Comparison of ENCODE assay signal across 12 cellular contexts in the genomic region with DNA sequence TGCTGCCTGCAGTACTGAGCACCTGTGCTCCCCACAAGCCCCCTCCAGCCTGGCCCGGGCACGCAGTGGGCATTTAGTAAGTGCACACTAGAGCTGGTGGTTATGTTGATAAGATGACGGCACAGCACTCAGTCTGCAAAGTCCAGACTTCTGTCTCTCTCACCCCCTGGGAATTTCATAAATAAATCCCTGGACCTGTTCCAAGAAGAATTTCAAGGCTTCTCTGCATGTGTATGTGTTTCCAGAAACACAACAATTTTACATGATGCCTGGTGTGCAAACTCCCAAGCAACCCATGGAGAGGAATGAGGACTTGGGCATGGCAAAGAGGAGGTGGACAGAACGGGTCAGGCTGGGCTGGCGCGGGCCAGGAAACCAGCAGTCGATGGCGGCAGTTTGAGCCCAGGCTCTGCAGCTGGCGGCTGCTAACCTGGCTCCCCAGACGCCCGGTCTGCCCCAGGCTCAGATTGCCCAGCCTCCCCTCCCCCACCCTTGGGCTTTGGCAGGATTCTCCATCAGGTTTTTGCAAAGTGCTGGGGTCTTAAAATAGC. TPM values are rescaled to one million over a fixed set of nuclear protein-coding genes. Genes with fewer than 3 reads are reported as not detected.
A peak's percentile ranks its signal among the peaks of the same experiment; 100 is the strongest.
DNase-seq lines count a peak whose midpoint lies in the region; ATAC-seq and TF ChIP-seq lines count a peak whose summit lies in the region.
"Had no signal": no experiment of that assay in that cellular context is flagged by ENCODE, and none has a peak within 500 bp of the region (broad histone marks: within the 10 kb centered on the region; RNA-seq: fewer than 3 reads in every experiment).

No MANE protein-coding gene starts in this region.

- H3K4me2 ChIP-seq in GM23338 = no peak overlapping the region

- H3K27me3 Mint-ChIP-seq in GM23338 (ENCODE audit: insufficient read depth, low read depth, poor library complexity) = peaks cover 14% of the 10 kb centered on the region
- H3K27me3 Mint-ChIP-seq in osteocyte (ENCODE audit: unreplicated experiment) = peaks cover 4% of the 10 kb centered on the region

- H3K27ac Mint-ChIP-seq in GM23338 (no peak overlapping the region), osteocyte (ENCODE audit: unreplicated experiment) (no peak overlapping the region)
- H3K27ac Mint-ChIP-seq: activated naive CD8-positive, alpha-beta T cell had no signal

- H3K36me3 Mint-ChIP-seq in GM23338 (ENCODE audit: low read depth) (peaks cover 5% of the 10 kb centered on the region; the same call in 1 of the 3 replicates), osteocyte (ENCODE audit: unreplicated experiment) (no peaks in the 10 kb centered on the region)

- ATAC-seq in GM23338 = no peak; the same call in none of the 3 replicates
- no peak for ATAC-seq in HG03196 (IDR thresholded peaks at IDR 0.05; ENCODE audit: unreplicated experiment)
- ATAC-seq in sciatic nerve = no peak
- no peak for ATAC-seq in HG03442 (IDR thresholded peaks at IDR 0.05; ENCODE audit: unreplicated experiment)
- ATAC-seq in GM18511 (IDR thresholded peaks at IDR 0.05; ENCODE audit: unreplicated experiment) = no peak

- H4K20me1 ChIP-seq in GM23338 (replicated peaks; ENCODE audit: insufficient read depth) = no peaks in the 10 kb centered on the region

- peaks cover 7% of the 10 kb centered on the region for H3K4me1 Mint-ChIP-seq in GM23338
- peaks cover 8% of the 10 kb centered on the region for H3K4me1 Mint-ChIP-seq in osteocyte (ENCODE audit: unreplicated experiment)

- DNase-seq in GM23338 (ENCODE audit: low spot score) (peak; percentile 34), NCI-H510A treated with DMSO at 0.1 percent for 48 hours (lab: John Stamatoyannopoulos, UW) (peak; percentile 69), esophagus squamous epithelium (lab: John Stamatoyannopoulos, UW) (no peak), osteocyte (ENCODE audit: extremely low spot score, unreplicated experiment) (peak; percentile 78), sciatic nerve (ENCODE audit: low spot score) (no peak)
- DNase-seq: OCI-M1 had no signal

- intact Hi-C loops in esophagus squamous epithelium (cut with DNase I) (no loop called here), sciatic nerve (cut with DNase I) (no loop called here)

- H3K9me2 ChIP-seq in GM23338 (ENCODE audit: insufficient read depth) = no peaks in the 10 kb centered on the region

- H3K9me3 Mint-ChIP-seq in GM23338 = peaks cover 14% of the 10 kb centered on the region
- H3K9me3 Mint-ChIP-seq in osteocyte (ENCODE audit: unreplicated experiment) = peaks cover 17% of the 10 kb centered on the region

- no peak overlapping the region for H3K4me3 ChIP-seq in GM23338
- peak overlapping the region in 2 of 4 donors; percentile 0 to 12 for H3K4me3 ChIP-seq in esophagus squamous epithelium

- H3K27ac ChIP-seq in GM23338 (ENCODE audit: low read depth) (no peak overlapping the region), esophagus squamous epithelium (peak overlapping the region; percentile 24 to 89 (median 78))

- no peak overlapping the region for H3K4me3 Mint-ChIP-seq in GM23338
- H3K4me3 Mint-ChIP-seq in osteocyte (ENCODE audit: unreplicated experiment) = no peak overlapping the region
- H3K4me3 Mint-ChIP-seq: activated naive CD8-positive, alpha-beta T cell had no signal

- H2AFZ ChIP-seq in GM23338 = peak overlapping the region; percentile 80; the same call in 1 of the 2 replicates

- H3K36me3 ChIP-seq in GM23338 (ENCODE audit: insufficient read depth) (no peaks in the 10 kb centered on the region), esophagus squamous epithelium (no peaks in the 10 kb centered on the region)

- H3K4me1 ChIP-seq in GM23338 (ENCODE audit: insufficient read depth) (no peaks in the 10 kb centered on the region), esophagus squamous epithelium (peaks cover 18 to 57% (median 18%) of the 10 kb centered on the region in 3 donors)

- WGBS in esophagus squamous epithelium, 2 donors = 8 to 40% methylated on average over 2 to 10 of the region's 11 CpGs

- peaks cover 0 to 10% (median 10%) of the 10 kb centered on the region in 3 donors for H3K9me3 ChIP-seq in esophagus squamous epithelium

- no peaks in the 10 kb centered on the region for H3K27me3 ChIP-seq in GM23338 (ENCODE audit: insufficient read depth)
- no peaks in the 10 kb centered on the region for H3K27me3 ChIP-seq in esophagus squamous epithelium

- H3K79me2 ChIP-seq in GM23338 (replicated peaks; ENCODE audit: insufficient read depth) = no peaks in the 10 kb centered on the region

- TF ChIP-seq POLR2A in esophagus squamous epithelium (IDR thresholded peaks at IDR 0.05) = no peak

- TF ChIP-seq CTCF in GM23338 (conservative IDR thresholded peaks at IDR 0.05; ENCODE audit: low read depth in 2 of 2) (no peak), esophagus squamous epithelium (IDR thresholded peaks at IDR 0.05) (no peak), osteocyte (IDR thresholded peaks at IDR 0.05) (no peak)

- no peaks in the 10 kb centered on the region for H3F3A ChIP-seq in GM23338 (replicated peaks; ENCODE audit: low read depth)

TF ChIP-seq in GM23338, 12 proteins besides CTCF, POLR2A, EP300 and RAD21 (continues in another document):
- TF ChIP-seq, protein P1, sequence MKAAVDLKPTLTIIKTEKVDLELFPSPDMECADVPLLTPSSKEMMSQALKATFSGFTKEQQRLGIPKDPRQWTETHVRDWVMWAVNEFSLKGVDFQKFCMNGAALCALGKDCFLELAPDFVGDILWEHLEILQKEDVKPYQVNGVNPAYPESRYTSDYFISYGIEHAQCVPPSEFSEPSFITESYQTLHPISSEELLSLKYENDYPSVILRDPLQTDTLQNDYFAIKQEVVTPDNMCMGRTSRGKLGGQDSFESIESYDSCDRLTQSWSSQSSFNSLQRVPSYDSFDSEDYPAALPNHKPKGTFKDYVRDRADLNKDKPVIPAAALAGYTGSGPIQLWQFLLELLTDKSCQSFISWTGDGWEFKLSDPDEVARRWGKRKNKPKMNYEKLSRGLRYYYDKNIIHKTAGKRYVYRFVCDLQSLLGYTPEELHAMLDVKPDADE (IDR thresholded peaks at IDR 0.05) = no peak
- TF ChIP-seq ZNF114 (CRISPR knock-in tag; IDR thresholded peaks at IDR 0.05) (no peak), EZH2phosphoT487 (IDR thresholded peaks at IDR 0.05; ENCODE audit: unreplicated experiment) (no peak), CREB1 (CRISPR knock-in tag; IDR thresholded peaks at IDR 0.05; ENCODE audit: low read depth) (no peak), POLR2AphosphoS5 (IDR thresholded peaks at IDR 0.05; ENCODE audit: low read depth) (no peak), JUNB (IDR thresholded peaks at IDR 0.05; ENCODE audit: unreplicated experiment) (no peak), EZH2 (IDR thresholded peaks at IDR 0.05; ENCODE audit: low read depth, unreplicated experiment) (no peak)
- TF ChIP-seq, protein P2, sequence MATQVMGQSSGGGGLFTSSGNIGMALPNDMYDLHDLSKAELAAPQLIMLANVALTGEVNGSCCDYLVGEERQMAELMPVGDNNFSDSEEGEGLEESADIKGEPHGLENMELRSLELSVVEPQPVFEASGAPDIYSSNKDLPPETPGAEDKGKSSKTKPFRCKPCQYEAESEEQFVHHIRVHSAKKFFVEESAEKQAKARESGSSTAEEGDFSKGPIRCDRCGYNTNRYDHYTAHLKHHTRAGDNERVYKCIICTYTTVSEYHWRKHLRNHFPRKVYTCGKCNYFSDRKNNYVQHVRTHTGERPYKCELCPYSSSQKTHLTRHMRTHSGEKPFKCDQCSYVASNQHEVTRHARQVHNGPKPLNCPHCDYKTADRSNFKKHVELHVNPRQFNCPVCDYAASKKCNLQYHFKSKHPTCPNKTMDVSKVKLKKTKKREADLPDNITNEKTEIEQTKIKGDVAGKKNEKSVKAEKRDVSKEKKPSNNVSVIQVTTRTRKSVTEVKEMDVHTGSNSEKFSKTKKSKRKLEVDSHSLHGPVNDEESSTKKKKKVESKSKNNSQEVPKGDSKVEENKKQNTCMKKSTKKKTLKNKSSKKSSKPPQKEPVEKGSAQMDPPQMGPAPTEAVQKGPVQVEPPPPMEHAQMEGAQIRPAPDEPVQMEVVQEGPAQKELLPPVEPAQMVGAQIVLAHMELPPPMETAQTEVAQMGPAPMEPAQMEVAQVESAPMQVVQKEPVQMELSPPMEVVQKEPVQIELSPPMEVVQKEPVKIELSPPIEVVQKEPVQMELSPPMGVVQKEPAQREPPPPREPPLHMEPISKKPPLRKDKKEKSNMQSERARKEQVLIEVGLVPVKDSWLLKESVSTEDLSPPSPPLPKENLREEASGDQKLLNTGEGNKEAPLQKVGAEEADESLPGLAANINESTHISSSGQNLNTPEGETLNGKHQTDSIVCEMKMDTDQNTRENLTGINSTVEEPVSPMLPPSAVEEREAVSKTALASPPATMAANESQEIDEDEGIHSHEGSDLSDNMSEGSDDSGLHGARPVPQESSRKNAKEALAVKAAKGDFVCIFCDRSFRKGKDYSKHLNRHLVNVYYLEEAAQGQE (IDR thresholded peaks at IDR 0.05; ENCODE audit: unreplicated experiment) = no peak

RNA-seq across cellular contexts. Expression of a gene that starts 10.4 kb away (rescaled TPM):
- 7.5 and 7.8 TPM in 2 replicates for total RNA-seq in GM23338 (2014; rRNA removed; shearing (Covaris generic))
- 2.4 and 2.6 TPM in 2 replicates for polyA plus RNA-seq in GM23338 (2016; fragmentation: Nextera tagmentation; extraction: Ambion mirVana)
- total RNA-seq in esophagus squamous epithelium = 10 to 100 TPM; 11.4 to 31.7 (median 16.8) TPM
- total RNA-seq in osteocyte = 15.2 and 15.8 TPM in 2 replicates
- 23.9 TPM for total RNA-seq in sciatic nerve

RNA-seq across cellular contexts. Expression of a gene that starts 33.8 kb away (rescaled TPM):
- total RNA-seq in GM23338 (2014; rRNA removed; shearing (Covaris generic)) = 0.28 and 0.62 TPM in 2 replicates
- polyA plus RNA-seq in GM23338 (2016; fragmentation: Nextera tagmentation; extraction: Ambion mirVana) = 0.23 TPM in 1 of 2 replicates, not detected in the other
- total RNA-seq in esophagus squamous epithelium = 10 to 100 TPM in 3 of 4 donors, 1 to 10 TPM in 1; 2.0 to 71.3 (median 14.5) TPM
- total RNA-seq in osteocyte = not detected in 2 replicates
- total RNA-seq in sciatic nerve = 57.6 TPM

RNA-seq across cellular contexts. Expression of a gene that starts 53.2 kb away (rescaled TPM):
- 0.27 and 1.7 TPM in 2 replicates for total RNA-seq in GM23338 (2014; rRNA removed; shearing (Covaris generic))
- 0.27 and 0.42 TPM in 2 replicates for polyA plus RNA-seq in GM23338 (2016; fragmentation: Nextera tagmentation; extraction: Ambion mirVana)
- total RNA-seq in esophagus squamous epithelium (under 1 TPM in 1 of 4 donors, not detected in 3; 0.70 TPM), osteocyte (not detected in 2 replicates), sciatic nerve (0.76 TPM)
- total RNA-seq: Daoy, temporal lobe had no signal

Comparison
In these comparisons a context has a peak if more than half of its experiments do, and no peak if none do; other contexts are left out.
1. DNase-seq: peak in GM23338 (single experiment), NCI-H510A treated with DMSO at 0.1 percent for 48 hours (single experiment) and osteocyte (single experiment); none in esophagus squamous epithelium (single experiment) and sciatic nerve (single experiment).